8 cellular contexts compared by ENCODE assay signal in the genomic region with DNA sequence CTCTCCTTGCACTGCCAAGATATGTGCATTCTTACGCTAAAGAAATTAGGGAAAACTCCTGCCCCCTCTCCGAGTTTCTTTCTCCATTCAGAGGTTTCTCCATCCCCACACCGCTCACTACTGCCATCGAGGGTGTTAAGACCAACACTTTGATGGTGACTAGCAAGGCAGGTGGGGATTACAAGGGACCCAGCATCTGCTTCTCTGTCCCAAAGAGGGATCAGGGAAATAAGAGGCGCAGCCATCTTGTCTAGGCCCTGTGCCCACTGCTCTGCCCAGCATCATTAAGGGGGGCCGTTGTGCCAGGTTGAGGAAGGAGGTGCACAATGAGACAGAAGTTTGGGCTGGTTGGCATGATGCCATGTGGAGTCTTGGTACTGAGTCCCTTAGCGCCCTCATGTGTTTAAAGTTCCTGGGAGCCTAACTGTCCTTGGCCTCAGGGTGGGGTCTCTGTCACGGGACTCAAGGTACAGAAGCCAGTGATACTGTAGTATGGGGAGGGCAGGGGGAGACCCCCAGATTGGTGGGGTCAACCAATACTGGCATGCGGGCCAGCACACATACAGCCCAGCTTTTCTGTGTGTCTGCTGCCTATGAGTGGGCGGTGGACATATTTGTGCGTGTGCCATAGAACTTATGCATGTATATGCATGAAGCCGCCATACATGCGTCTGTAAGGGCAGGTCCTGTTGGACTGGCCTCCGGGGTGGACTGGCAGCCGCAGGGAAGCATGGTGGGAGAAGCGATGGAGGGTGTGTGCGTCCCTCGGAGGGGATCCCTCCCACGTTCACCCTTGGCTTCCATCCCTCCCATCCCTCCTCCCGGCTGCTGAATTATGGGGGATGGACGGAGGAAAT. TPM values are rescaled to one million over a fixed set of nuclear protein-coding genes. Genes with fewer than 3 reads are reported as not detected.
A peak's percentile ranks its signal among the peaks of the same experiment; 100 is the strongest.
DNase-seq lines count a peak whose midpoint lies in the region; ATAC-seq and TF ChIP-seq lines count a peak whose summit lies in the region.

No MANE protein-coding gene starts in this region.

- H3K27ac ChIP-seq in A673 (ENCODE audit: low read depth, low read length, poor library complexity, severe bottlenecking) = no peak overlapping the region
- no peak overlapping the region for H3K27ac ChIP-seq in foreskin keratinocyte
- H3K27ac ChIP-seq in skeletal muscle tissue (ENCODE audit: low read depth, low read length) = no peak overlapping the region

- DNase-seq in A673 (ENCODE audit: low spot score) (peak; percentile 71), EH (ENCODE audit: low read depth) (peak; percentile 50), LHCN-M2 (ENCODE audit: low read depth) (peak; percentile 53), foreskin keratinocyte (peak in 1 of 2 donors; percentile 51), NCI-H187 (lab: John Stamatoyannopoulos, UW) (no peak)
- peak; percentile 49 for DNase-seq in activated CD4-positive, alpha-beta memory T cell treated with anti-CD3 and anti-CD28 coated beads, Interleukin-2, amount 10 ng/mL, durations not matched to agents 7 days and 5 days

- H3K4me3 Mint-ChIP-seq in activated CD4-positive, alpha-beta memory T cell treated with anti-CD3 and anti-CD28 coated beads, Interleukin-2, amount 10 ng/mL, durations not matched to agents 7 days and 5 days = peak overlapping the region; percentile 90

- H3K27ac Mint-ChIP-seq in activated CD4-positive, alpha-beta memory T cell treated with anti-CD3 and anti-CD28 coated beads, Interleukin-2, amount 10 ng/mL, durations not matched to agents 7 days and 5 days = peak overlapping the region; percentile 82

- H3K9me3 ChIP-seq in A673 (ENCODE audit: low read depth, low read length, poor library complexity, severe bottlenecking) (no peaks in the 10 kb centered on the region), skeletal muscle tissue (ENCODE audit: control insufficient read depth in 3 of 3, low read length in 3 of 3) (no peaks in the 10 kb centered on the region)

- intact Hi-C loops in A673 (cut with micrococcal nuclease; ENCODE audit: unreplicated experiment) = loop anchor here (1.0 to 5.0 kb wide), 2 partner anchors 21 to 82 kb away; partner anchors contain the start of genes EFNA4 and ZBTB7B

- H3K27me3 Mint-ChIP-seq in activated CD4-positive, alpha-beta memory T cell treated with anti-CD3 and anti-CD28 coated beads, Interleukin-2, amount 10 ng/mL, durations not matched to agents 7 days and 5 days = peaks cover 43% of the 10 kb centered on the region

- peaks cover 23% of the 10 kb centered on the region for H3K27me3 ChIP-seq in A673 (replicated peaks; ENCODE audit: insufficient read depth, low read depth, low read length, poor library complexity)
- peaks cover 42% of the 10 kb centered on the region for H3K27me3 ChIP-seq in foreskin keratinocyte
- H3K27me3 ChIP-seq in skeletal muscle tissue (ENCODE audit: control insufficient read depth in 3 of 3, insufficient read depth in 3 of 3, low read length in 3 of 3) = peaks cover 53 to 55% (median 53%) of the 10 kb centered on the region in 3 donors

- no peaks in the 10 kb centered on the region for H3K9me3 Mint-ChIP-seq in activated CD4-positive, alpha-beta memory T cell treated with anti-CD3 and anti-CD28 coated beads, Interleukin-2, amount 10 ng/mL, durations not matched to agents 7 days and 5 days

- no peaks in the 10 kb centered on the region for H3K36me3 Mint-ChIP-seq in activated CD4-positive, alpha-beta memory T cell treated with anti-CD3 and anti-CD28 coated beads, Interleukin-2, amount 10 ng/mL, durations not matched to agents 7 days and 5 days (ENCODE audit: low read depth)

- POLR2A ChIA-PET in A673 (lab: Charles Lee; ENCODE audit: low non-redundant PET) = no interaction called here
- POLR2A ChIA-PET in activated CD4-positive, alpha-beta memory T cell treated with anti-CD3 and anti-CD28 coated beads, Interleukin-2, amount 10 ng/mL, durations not matched to agents 7 days and 5 days (lab: Charles Lee) = interaction anchor here (0.7 to 2.6 kb wide), 15 partner anchors 10 to 1121 kb away, joined by 3 to 18 read pairs (median 4); partner anchors contain the start of genes EFNA4, KRTCAP2, PMVK and SLC39A1

- peak overlapping the region in 2 of 3 donors; percentile 80 to 83 for H3K9ac ChIP-seq in skeletal muscle tissue (ENCODE audit: low read depth in 1 of 3, low read length in 3 of 3)

- CTCF ChIA-PET in A673 (lab: Charles Lee) = interaction anchor here (0.6 to 2.1 kb wide), 8 partner anchors 13 to 865 kb away, joined by 3 to 35 read pairs (median 4); partner anchors contain the start of genes EFNA4, KRTCAP2 and SLC50A1
- CTCF ChIA-PET in activated CD4-positive, alpha-beta memory T cell treated with anti-CD3 and anti-CD28 coated beads, Interleukin-2, amount 10 ng/mL, durations not matched to agents 7 days and 5 days (lab: Charles Lee) = interaction anchor here (0.8 to 3.9 kb wide), 37 partner anchors 9 to 525 kb away, joined by 3 to 121 read pairs (median 5); partner anchors contain the start of genes ADAM15, EFNA4, FLAD1 and KRTCAP2

- H3K4me1 Mint-ChIP-seq in activated CD4-positive, alpha-beta memory T cell treated with anti-CD3 and anti-CD28 coated beads, Interleukin-2, amount 10 ng/mL, durations not matched to agents 7 days and 5 days = peaks cover 52% of the 10 kb centered on the region

- peaks cover 47% of the 10 kb centered on the region for H3K4me1 ChIP-seq in A673 (ENCODE audit: insufficient read depth, low read length, poor library complexity, severe bottlenecking)
- peaks cover 6% of the 10 kb centered on the region for H3K4me1 ChIP-seq in foreskin keratinocyte
- peaks cover 43 to 56% (median 56%) of the 10 kb centered on the region in 3 donors for H3K4me1 ChIP-seq in skeletal muscle tissue (ENCODE audit: control insufficient read depth in 3 of 3, insufficient read depth in 3 of 3, low read length in 3 of 3)

- peak overlapping the region; percentile 69 for H3K4me3 ChIP-seq in A673 (ENCODE audit: low read depth, low read length, poor library complexity, severe bottlenecking)
- H3K4me3 ChIP-seq in skeletal muscle tissue (ENCODE audit: low read length in 3 of 3) = peak overlapping the region; percentile 63 to 91 (median 85)

- H3K36me3 ChIP-seq in A673 (ENCODE audit: insufficient read depth, low read length, poor library complexity, severe bottlenecking) = no peaks in the 10 kb centered on the region
- peaks cover 0 to 2% (median 0%) of the 10 kb centered on the region in 3 donors for H3K36me3 ChIP-seq in skeletal muscle tissue (ENCODE audit: control insufficient read depth in 3 of 3, insufficient read depth in 3 of 3, low read length in 3 of 3)

- TF ChIP-seq CTCF in A673 (conservative IDR thresholded peaks at IDR 0.05; ENCODE audit: low read depth, low read length) = peak; percentile 39
- peak; percentile 63 for TF ChIP-seq CTCF in foreskin keratinocyte (conservative IDR thresholded peaks at IDR 0.05)

- ATAC-seq in foreskin keratinocyte (no peak), HG02763 (IDR thresholded peaks at IDR 0.05; ENCODE audit: unreplicated experiment) (no peak)

- BruUV-seq in A673 (replicated peaks; lab: Mats Ljungman, UMichigan) = no TSS peak

RNA-seq across cellular contexts. Expression of gene EFNA3, which starts 5.5 kb away (rescaled TPM):
- total RNA-seq in A673 (2021) = 5.8 and 8.9 TPM in 2 replicates
- 1.7 and 2.1 TPM in 2 replicates for total RNA-seq in LHCN-M2 (2014; rRNA removed)
- 3.9 TPM for polyA plus RNA-seq in LHCN-M2 (2012)
- total RNA-seq in activated CD4-positive, alpha-beta memory T cell treated with anti-CD3 and anti-CD28 coated beads, Interleukin-2, amount 10 ng/mL, durations not matched to agents 7 days and 5 days = 1 to 10 TPM; 3.9 to 4.9 TPM
- 4.1 and 4.2 TPM in 2 replicates for total RNA-seq in foreskin keratinocyte
- polyA plus RNA-seq in foreskin keratinocyte = 4.3 and 5.0 TPM in 2 replicates
- total RNA-seq in skeletal muscle tissue = 0.52 TPM

RNA-seq across cellular contexts. Expression of gene EFNA4, which starts 20.6 kb away (rescaled TPM):
- 17.0 and 18.8 TPM in 2 replicates for total RNA-seq in A673 (2021)
- 8.0 and 8.7 TPM in 2 replicates for total RNA-seq in LHCN-M2 (2014; rRNA removed)
- 7.1 TPM for polyA plus RNA-seq in LHCN-M2 (2012)
- total RNA-seq in activated CD4-positive, alpha-beta memory T cell treated with anti-CD3 and anti-CD28 coated beads, Interleukin-2, amount 10 ng/mL, durations not matched to agents 7 days and 5 days = 1 to 10 TPM; 6.6 to 8.5 TPM
- 10.0 and 10.9 TPM in 2 replicates for total RNA-seq in foreskin keratinocyte
- 16.8 and 17.7 TPM in 2 replicates for polyA plus RNA-seq in foreskin keratinocyte
- 3.7 TPM for total RNA-seq in skeletal muscle tissue

RNA-seq across cellular contexts. Expression of gene ADAM15, which starts 33.0 kb away (rescaled TPM):
- total RNA-seq in A673 (2021) = 36.3 and 48.5 TPM in 2 replicates
- total RNA-seq in LHCN-M2 (2014; rRNA removed) = 82.4 and 86.7 TPM in 2 replicates
- 55.8 TPM for polyA plus RNA-seq in LHCN-M2 (2012)
- 10 to 100 TPM; 73.9 to 76.4 TPM for total RNA-seq in activated CD4-positive, alpha-beta memory T cell treated with anti-CD3 and anti-CD28 coated beads, Interleukin-2, amount 10 ng/mL, durations not matched to agents 7 days and 5 days
- 214 and 242 TPM in 2 replicates for total RNA-seq in foreskin keratinocyte
- 201 and 244 TPM in 2 replicates for polyA plus RNA-seq in foreskin keratinocyte
- total RNA-seq in skeletal muscle tissue = 33.9 TPM

RNA-seq across cellular contexts. Expression of gene EFNA1, which starts 43.6 kb away (rescaled TPM):
- total RNA-seq in A673 (2021) (0.90 and 1.0 TPM in 2 replicates), LHCN-M2 (2014; rRNA removed) (0.23 TPM in 1 of 2 replicates, not detected in the other), foreskin keratinocyte (27.3 and 48.2 TPM in 2 replicates), skeletal muscle tissue (13.0 TPM)
- 0.21 TPM for polyA plus RNA-seq in LHCN-M2 (2012)
- total RNA-seq in activated CD4-positive, alpha-beta memory T cell treated with anti-CD3 and anti-CD28 coated beads, Interleukin-2, amount 10 ng/mL, durations not matched to agents 7 days and 5 days = not detected
- 25.7 and 41.9 TPM in 2 replicates for polyA plus RNA-seq in foreskin keratinocyte

RNA-seq across cellular contexts. Expression of gene DCST1, which starts 50.5 kb away (rescaled TPM):
- not detected in 2 replicates for total RNA-seq in A673 (2021)
- total RNA-seq in LHCN-M2 (2014; rRNA removed) = not detected in 2 replicates
- not detected for polyA plus RNA-seq in LHCN-M2 (2012)
- total RNA-seq in activated CD4-positive, alpha-beta memory T cell treated with anti-CD3 and anti-CD28 coated beads, Interleukin-2, amount 10 ng/mL, durations not matched to agents 7 days and 5 days = not detected
- total RNA-seq in foreskin keratinocyte = not detected in 2 replicates
- not detected in 2 replicates for polyA plus RNA-seq in foreskin keratinocyte
- not detected for total RNA-seq in skeletal muscle tissue

Comparison
In these comparisons a context has a peak if more than half of its experiments do, and no peak if none do; other contexts are left out.
1. DNase-seq: peak in A673 (single experiment), EH (single experiment), LHCN-M2 (single experiment) and activated CD4-positive, alpha-beta memory T cell treated with anti-CD3 and anti-CD28 coated beads, Interleukin-2, amount 10 ng/mL, durations not matched to agents 7 days and 5 days (single experiment); none in NCI-H187 (0 of 2).